8 cellular contexts compared by ENCODE assay signal in genomic region chr1:15090373-15090772, GRCh38.
DNase-seq lines count a peak whose midpoint lies in the region; ATAC-seq lines count a peak whose summit lies in the region.

No MANE protein-coding gene starts in this region.

- H3K9ac ChIP-seq in NT2/D1 (ENCODE audit: insufficient read length, low read depth), result peak overlapping the region; percentile 8

- H3K4me1 ChIP-seq in NT2/D1 (ENCODE audit: insufficient read depth, insufficient read length), result peaks cover 5% of the 10 kb centered on the region

- POLR2A ChIA-PET in activated CD4-positive, alpha-beta T cell treated with anti-CD3 and anti-CD28 coated beads, Interleukin-2, amount 10 ng/mL, durations not matched to agents 7 days and 5 days (lab: Charles Lee), result interaction anchor here (0.7 kb wide), 1 partner anchor 320 kb away, joined by 3 read pairs; no protein-coding TSS in a partner anchor

- peaks cover 7% of the 10 kb centered on the region for H3K27me3 Mint-ChIP-seq in activated CD4-positive, alpha-beta T cell treated with anti-CD3 and anti-CD28 coated beads, Interleukin-2, amount 10 ng/mL, durations not matched to agents 7 days and 5 days
- H3K27me3 Mint-ChIP-seq in stimulated activated memory B cell treated with anti-CD40 and anti-IgM and Interleukin-4, amounts not matched to agents 10 μg/mL and 1 μg/mL and 100 μg/mL, for 72 hours, result no peaks in the 10 kb centered on the region

- intact Hi-C loops in left ventricle myocardium superior (cut with micrococcal nuclease), result no loop called here

- H3K27ac Mint-ChIP-seq in activated CD4-positive, alpha-beta T cell treated with anti-CD3 and anti-CD28 coated beads, Interleukin-2, amount 10 ng/mL, durations not matched to agents 7 days and 5 days, result no peak overlapping the region
- peak overlapping the region; percentile 49 for H3K27ac Mint-ChIP-seq in stimulated activated memory B cell treated with anti-CD40 and anti-IgM and Interleukin-4, amounts not matched to agents 10 μg/mL and 1 μg/mL and 100 μg/mL, for 72 hours

- H3K36me3 Mint-ChIP-seq in activated CD4-positive, alpha-beta T cell treated with anti-CD3 and anti-CD28 coated beads, Interleukin-2, amount 10 ng/mL, durations not matched to agents 7 days and 5 days (ENCODE audit: low read depth), result no peaks in the 10 kb centered on the region
- no peaks in the 10 kb centered on the region for H3K36me3 Mint-ChIP-seq in stimulated activated memory B cell treated with anti-CD40 and anti-IgM and Interleukin-4, amounts not matched to agents 10 μg/mL and 1 μg/mL and 100 μg/mL, for 72 hours

- H3K4me3 ChIP-seq in NT2/D1 (ENCODE audit: insufficient read length, low read depth) (no peak overlapping the region), MG63 (no peak overlapping the region)

- H3K4me3 Mint-ChIP-seq in activated CD4-positive, alpha-beta T cell treated with anti-CD3 and anti-CD28 coated beads, Interleukin-2, amount 10 ng/mL, durations not matched to agents 7 days and 5 days, result no peak overlapping the region
- peak overlapping the region; percentile 41 for H3K4me3 Mint-ChIP-seq in stimulated activated memory B cell treated with anti-CD40 and anti-IgM and Interleukin-4, amounts not matched to agents 10 μg/mL and 1 μg/mL and 100 μg/mL, for 72 hours

- peak; percentile 13 for DNase-seq in activated CD4-positive, alpha-beta T cell treated with anti-CD3 and anti-CD28 coated beads, Interleukin-2, amount 10 ng/mL, durations not matched to agents 7 days and 5 days
- DNase-seq in activated CD4-positive, alpha-beta T cell treated with anti-CD3 and anti-CD28 coated beads for 1 hour, result no peak
- DNase-seq in NT2/D1 (ENCODE audit: low read depth, low spot score) (peak; percentile 42), left ventricle myocardium superior (peak; percentile 41), MG63 (no peak), HK-2 (ENCODE audit: unreplicated experiment) (no peak)
- no peak for DNase-seq in activated naive CD4-positive, alpha-beta T cell (lab: John Stamatoyannopoulos, UW)

- H3K36me3 ChIP-seq in NT2/D1 (ENCODE audit: insufficient read depth, insufficient read length, low read length), result no peaks in the 10 kb centered on the region
- no peaks in the 10 kb centered on the region for H3K36me3 ChIP-seq in MG63

- H3K27me3 ChIP-seq in NT2/D1 (ENCODE audit: insufficient read depth, insufficient read length) (no peaks in the 10 kb centered on the region), MG63 (no peaks in the 10 kb centered on the region)

- H3K9me3 ChIP-seq in NT2/D1 (ENCODE audit: insufficient read depth, low read length), result no peaks in the 10 kb centered on the region
- no peaks in the 10 kb centered on the region for H3K9me3 ChIP-seq in MG63

- no peaks in the 10 kb centered on the region for H3K9me3 Mint-ChIP-seq in activated CD4-positive, alpha-beta T cell treated with anti-CD3 and anti-CD28 coated beads, Interleukin-2, amount 10 ng/mL, durations not matched to agents 7 days and 5 days
- H3K9me3 Mint-ChIP-seq in stimulated activated memory B cell treated with anti-CD40 and anti-IgM and Interleukin-4, amounts not matched to agents 10 μg/mL and 1 μg/mL and 100 μg/mL, for 72 hours, result no peaks in the 10 kb centered on the region

- peak; percentile 72 for ATAC-seq in left ventricle myocardium superior
- peak; percentile 68 for ATAC-seq in stimulated activated memory B cell treated with anti-CD40 and anti-IgM and Interleukin-4, amounts not matched to agents 10 μg/mL and 1 μg/mL and 100 μg/mL, for 72 hours

- CTCF ChIA-PET in activated CD4-positive, alpha-beta T cell treated with anti-CD3 and anti-CD28 coated beads, Interleukin-2, amount 10 ng/mL, durations not matched to agents 7 days and 5 days (lab: Charles Lee), result interaction anchor here (1.1 kb wide), 1 partner anchor 11 kb away, joined by 4 read pairs; no protein-coding TSS in a partner anchor

- H3K4me1 Mint-ChIP-seq in activated CD4-positive, alpha-beta T cell treated with anti-CD3 and anti-CD28 coated beads, Interleukin-2, amount 10 ng/mL, durations not matched to agents 7 days and 5 days, result peaks cover 4% of the 10 kb centered on the region
- H3K4me1 Mint-ChIP-seq in stimulated activated memory B cell treated with anti-CD40 and anti-IgM and Interleukin-4, amounts not matched to agents 10 μg/mL and 1 μg/mL and 100 μg/mL, for 72 hours, result peaks cover 26% of the 10 kb centered on the region

Comparison
In these comparisons a context has a peak if more than half of its experiments do, and no peak if none do; other contexts are left out.
1. DNase-seq: peak in activated CD4-positive, alpha-beta T cell treated with anti-CD3 and anti-CD28 coated beads, Interleukin-2, amount 10 ng/mL, durations not matched to agents 7 days and 5 days (single experiment), NT2/D1 (single experiment) and left ventricle myocardium superior (single experiment); none in activated CD4-positive, alpha-beta T cell treated with anti-CD3 and anti-CD28 coated beads for 1 hour (single experiment), MG63 (single experiment), activated naive CD4-positive, alpha-beta T cell (0 of 4) and HK-2 (single experiment).